Comparison of ENCODE assay signal across 11 cellular contexts in the genomic region with DNA sequence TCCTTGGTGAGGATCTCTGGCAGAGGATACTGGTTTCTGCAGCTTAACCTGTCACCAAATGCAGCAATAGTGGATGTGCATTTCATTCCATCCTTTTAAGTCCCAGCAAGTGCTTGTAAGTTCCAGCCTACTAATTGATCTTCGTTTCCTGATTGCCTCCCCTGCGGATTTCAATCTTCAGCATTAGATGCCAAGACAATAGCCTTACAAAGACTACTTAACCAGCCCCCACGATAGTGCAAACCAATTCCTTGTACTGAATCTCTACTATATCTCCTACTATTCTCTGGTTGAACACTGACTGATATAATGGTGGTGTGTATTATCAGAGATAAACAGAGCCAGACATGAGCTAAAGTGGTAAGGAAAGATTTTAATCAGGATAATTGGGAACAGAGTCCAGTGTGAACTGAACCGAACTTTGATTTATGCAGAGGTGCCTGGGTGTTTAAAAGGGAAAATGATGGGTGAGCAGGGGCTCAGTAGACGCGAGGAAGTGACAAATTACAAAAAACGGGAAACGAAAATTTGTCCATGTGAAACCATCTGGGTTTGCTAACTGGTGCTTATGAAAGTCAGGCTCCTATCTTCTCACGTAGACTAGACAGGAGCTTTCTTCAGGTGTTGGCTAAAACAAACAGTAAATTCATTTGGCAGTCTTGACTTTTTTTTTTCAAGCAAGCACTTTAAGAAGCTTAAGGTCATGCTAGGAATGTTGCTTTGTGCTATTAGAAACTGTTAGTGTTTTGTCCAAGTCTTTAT.
A peak's percentile ranks its signal among the peaks of the same experiment; 100 is the strongest.
DNase-seq lines count a peak whose midpoint lies in the region; ATAC-seq, FAIRE-seq and TF ChIP-seq lines count a peak whose summit lies in the region.
"Had no signal": no experiment of that assay in that cellular context is flagged by ENCODE, and none has a peak within 500 bp of the region (broad histone marks: within the 10 kb centered on the region; RNA-seq: fewer than 3 reads in every experiment).

No MANE protein-coding gene starts in this region.

- ATAC-seq in GM19455 (IDR thresholded peaks at IDR 0.05; ENCODE audit: unreplicated experiment) = peak; percentile 78
- ATAC-seq in HG02938 (IDR thresholded peaks at IDR 0.05; ENCODE audit: unreplicated experiment) = peak; percentile 93
- ATAC-seq: mucosa of descending colon had no signal

- FAIRE-seq in D721Med (lab: Jason Lieb, UNC) = peak; percentile 16

- TF ChIP-seq CTCF in D721Med (IDR thresholded peaks at IDR 0.05; ENCODE audit: insufficient read depth, missing control alignments) = no peak

- no peak for DNase-seq in D721Med (ENCODE audit: insufficient read length, low spot score)
- peak; percentile 54 to 80 for DNase-seq in NOMO-1 (lab: John Stamatoyannopoulos, UW; ENCODE audit: unreplicated experiment in 2 of 2)
- DNase-seq in activated gamma-delta T cell (lab: John Stamatoyannopoulos, UW) = no peak
- DNase-seq in OCI-M1 (lab: John Stamatoyannopoulos, UW) = no peak
- DNase-seq in dedifferentiated amniotic fluid mesenchymal stem cell (ENCODE audit: extremely low spot score) = no peak
- no peak for DNase-seq in medulla oblongata (ENCODE audit: extremely low spot score)
- DNase-seq: head of caudate nucleus; mucosa of descending colon; stimulated activated naive CD4-positive, alpha-beta T cell treated with Interleukin-2 at 50 U/mL for 16 hours had no signal

Comparison
In these comparisons a context has a peak if more than half of its experiments do, and no peak if none do; other contexts are left out.
1. DNase-seq: peak in NOMO-1 (2 of 2); none in D721Med (single experiment), activated gamma-delta T cell (single experiment), OCI-M1 (single experiment), dedifferentiated amniotic fluid mesenchymal stem cell (single experiment) and medulla oblongata (single experiment).